In the genomic region with DNA sequence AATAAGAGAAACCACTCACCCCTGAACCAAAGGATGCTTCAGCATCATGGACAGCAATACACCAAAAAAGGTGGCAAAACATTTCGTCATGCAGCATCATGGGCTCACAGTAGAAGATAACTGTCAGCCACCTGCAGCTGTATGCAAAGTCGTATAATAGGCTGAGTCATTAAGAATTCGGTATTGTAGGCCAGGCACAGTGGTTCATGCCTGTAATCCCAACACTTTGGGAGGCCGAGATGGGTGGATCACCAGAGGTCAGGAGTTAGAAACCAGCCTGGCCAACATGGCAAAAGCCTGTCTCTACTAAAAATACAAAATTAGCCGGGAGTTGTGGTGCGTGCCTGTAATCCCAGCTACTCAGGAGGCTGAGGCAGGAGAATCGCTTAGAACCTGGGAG, we compare ENCODE assay signal across 8 cellular contexts.
DNase-seq lines count a peak whose midpoint lies in the region; ATAC-seq, FAIRE-seq and TF ChIP-seq lines count a peak whose summit lies in the region.
"Not testable (repeated sequence)": the region's sequence is repeated elsewhere in the genome, so short reads cannot be mapped to it uniquely, and the experiment has no call there.

No MANE protein-coding gene starts in this region.

- not testable (repeated sequence) for H3K36me3 ChIP-seq in K562 (ENCODE audit: control insufficient read depth, insufficient read depth, low read length); trophoblast cell (ENCODE audit: control insufficient read depth in 1 of 2, insufficient read depth in 2 of 2, low read length in 2 of 2)

- not testable (repeated sequence) for ATAC-seq in K562

- not testable (repeated sequence) for H2BK12ac ChIP-seq in trophoblast cell (ENCODE audit: low read length)

- CTCF ChIA-PET in K562 (lab: Yijun Ruan, JAX; ENCODE audit: low intra/inter-chr PET ratio) = not testable (repeated sequence)

- H3K27ac Mint-ChIP-seq in activated CD4-positive, alpha-beta T cell treated with anti-CD3 and anti-CD28 coated beads, Interleukin-2, amount 10 ng/mL, durations not matched to agents 24 days and 14 days = not testable (repeated sequence)

- H3K9me1 ChIP-seq in K562 (ENCODE audit: control insufficient read depth, insufficient read depth, low read length) = not testable (repeated sequence)

- H3K4me2 ChIP-seq in K562 (ENCODE audit: insufficient read depth, low read length); trophoblast cell (ENCODE audit: low read length): not testable (repeated sequence)

- not testable (repeated sequence) for H3K18ac ChIP-seq in trophoblast cell (ENCODE audit: low read length)

- H3K4me3 ChIP-seq in K562; trophoblast cell (ENCODE audit: low read depth, low read length): not testable (repeated sequence)

- intact Hi-C loops in activated CD4-positive, alpha-beta T cell treated with anti-CD3 and anti-CD28 coated beads, Interleukin-2, amount 10 ng/mL, durations not matched to agents 24 days and 14 days (cut with micrococcal nuclease); K562 (cut with micrococcal nuclease): not testable (repeated sequence)

- peaks cover 13 to 54% of the 10 kb centered on the region in 2 experiments; a peak in 4 of 5 replicates for H3K27me3 ChIP-seq in K562 (ENCODE audit: control insufficient read depth in 2 of 2, insufficient read depth in 2 of 2, low read length in 2 of 2)
- H3K27me3 ChIP-seq in trophoblast cell (ENCODE audit: insufficient read depth, low read length) = not testable (repeated sequence)

- H3K23ac ChIP-seq in trophoblast cell (ENCODE audit: low read length) = not testable (repeated sequence)

- H4K91ac ChIP-seq in trophoblast cell (ENCODE audit: low read depth, low read length) = not testable (repeated sequence)

- H3K4ac ChIP-seq in trophoblast cell (ENCODE audit: low read depth, low read length) = not testable (repeated sequence)

- not testable (repeated sequence) for H3K14ac ChIP-seq in trophoblast cell (ENCODE audit: low read length)

- TF ChIP-seq CTCF in GM10266 (IDR thresholded peaks at IDR 0.05; ENCODE audit: control insufficient read depth, insufficient read depth, low read depth, missing control alignments); K562 (IDR thresholded peaks at IDR 0.05 in 2 of 3, conservative IDR thresholded peaks at IDR 0.05 in 1 of 3; ENCODE audit: insufficient read depth in 2 of 3, low read depth in 1 of 3, low read length in 3 of 3): not testable (repeated sequence)

- H3K36me3 Mint-ChIP-seq in activated CD4-positive, alpha-beta T cell treated with anti-CD3 and anti-CD28 coated beads, Interleukin-2, amount 10 ng/mL, durations not matched to agents 24 days and 14 days (ENCODE audit: low read depth) = not testable (repeated sequence)

- not testable (repeated sequence) for H3K4me3 Mint-ChIP-seq in activated CD4-positive, alpha-beta T cell treated with anti-CD3 and anti-CD28 coated beads, Interleukin-2, amount 10 ng/mL, durations not matched to agents 24 days and 14 days

- not testable (repeated sequence) for H2AFZ ChIP-seq in K562 (ENCODE audit: low read depth, low read length); trophoblast cell (ENCODE audit: insufficient read depth, low read length, poor library complexity)

- H3K9me3 Mint-ChIP-seq in activated CD4-positive, alpha-beta T cell treated with anti-CD3 and anti-CD28 coated beads, Interleukin-2, amount 10 ng/mL, durations not matched to agents 24 days and 14 days = not testable (repeated sequence)

- not testable (repeated sequence) for FAIRE-seq in K562 (lab: Jason Lieb, UNC); urothelium cell line (lab: Jason Lieb, UNC)

- not testable (repeated sequence) for H2AK5ac ChIP-seq in trophoblast cell (ENCODE audit: low read length)

- TF ChIP-seq POLR2A in K562 (conservative IDR thresholded peaks at IDR 0.05) = not testable (repeated sequence)

- in situ Hi-C loops in K562 (cut with MboI) = not testable (repeated sequence)

- H4K20me1 ChIP-seq in K562 (replicated peaks; ENCODE audit: control insufficient read depth, insufficient read depth, low read length) = not testable (repeated sequence)

- TF ChIP-seq RAD21 in K562 (CRISPR knock-in tag; conservative IDR thresholded peaks at IDR 0.05 in 1 of 2, IDR thresholded peaks at IDR 0.05 in 1 of 2) = not testable (repeated sequence)

- DNase-seq in GM10266 (ENCODE audit: extremely low spot score) = peak; percentile 2
- DNase-seq in NCI-H146 treated with DMSO at 0.1 percent for 48 hours (lab: John Stamatoyannopoulos, UW; ENCODE audit: unreplicated experiment) = peak; percentile 91
- DNase-seq in NCI-H345 (lab: John Stamatoyannopoulos, UW) = peak; percentile 5
- peak; percentile 82 for DNase-seq in NCI-H748 (lab: John Stamatoyannopoulos, UW; ENCODE audit: unreplicated experiment)
- peak; percentile 35 for DNase-seq in activated CD4-positive, alpha-beta T cell treated with anti-CD3 and anti-CD28 coated beads, Interleukin-2, amount 10 ng/mL, durations not matched to agents 24 days and 14 days
- not testable (repeated sequence) for DNase-seq in K562 (ENCODE audit: extremely low read depth in 1 of 4, low spot score in 3 of 4)
- peak; percentile 14 to 39 for DNase-seq in trophoblast cell
- DNase-seq in urothelium cell line (ENCODE audit: low spot score) = peak; percentile 8

- not testable (repeated sequence) for H3K4me1 ChIP-seq in K562 (replicated peaks in 1 of 2; ENCODE audit: control insufficient read depth in 2 of 2, insufficient read depth in 2 of 2, low read length in 2 of 2); trophoblast cell (ENCODE audit: control insufficient read depth in 1 of 2, insufficient read depth in 2 of 2, low read length in 2 of 2)

- H4K8ac ChIP-seq in trophoblast cell (ENCODE audit: low read depth, low read length) = not testable (repeated sequence)

- H3K9ac ChIP-seq in K562 (ENCODE audit: insufficient read depth in 1 of 2, low read depth in 2 of 2, low read length in 2 of 2); trophoblast cell (ENCODE audit: low read length): not testable (repeated sequence)

- not testable (repeated sequence) for H3K27me3 Mint-ChIP-seq in activated CD4-positive, alpha-beta T cell treated with anti-CD3 and anti-CD28 coated beads, Interleukin-2, amount 10 ng/mL, durations not matched to agents 24 days and 14 days

- BruUV-seq in K562 (replicated peaks; lab: Mats Ljungman, UMichigan) = not testable (repeated sequence)

- POLR2A ChIA-PET in K562 (lab: Yijun Ruan, JAX) = interaction anchor here (1.3 kb wide), 1 partner anchor 13 kb away, joined by 3 read pairs; no protein-coding TSS in a partner anchor

- not testable (repeated sequence) for H3K9me3 ChIP-seq in K562 (replicated peaks; ENCODE audit: control insufficient read depth, insufficient read depth, low read depth, low read length); trophoblast cell (ENCODE audit: insufficient read depth, low read depth, low read length)

- not testable (repeated sequence) for H2BK5ac ChIP-seq in trophoblast cell (ENCODE audit: low read depth, low read length, poor library complexity)

- not testable (repeated sequence) for TF ChIP-seq EP300 in K562 (IDR thresholded peaks at IDR 0.05; ENCODE audit: low read length)

- not testable (repeated sequence) for H4K12ac ChIP-seq in trophoblast cell (ENCODE audit: low read depth, low read length)

- under 1% methylated on average over 7 of the region's 7 CpGs for WGBS in K562 (ENCODE audit: insufficient coverage, low coverage, missing lambda C conversion rate)
- no CpG with 5 or more reads among the region's 7 CpGs for WGBS in trophoblast cell (ENCODE audit: extremely low coverage, insufficient coverage, insufficient read length)

- not testable (repeated sequence) for H3K27ac ChIP-seq in K562 (ENCODE audit: extremely low read depth, low read depth, low read length); trophoblast cell (ENCODE audit: low read depth, low read length)

- H3K79me1 ChIP-seq in trophoblast cell (ENCODE audit: low read length) = not testable (repeated sequence)

- H2BK120ac ChIP-seq in trophoblast cell (ENCODE audit: insufficient read depth, low read length, poor library complexity) = not testable (repeated sequence)

- H3K4me1 Mint-ChIP-seq in activated CD4-positive, alpha-beta T cell treated with anti-CD3 and anti-CD28 coated beads, Interleukin-2, amount 10 ng/mL, durations not matched to agents 24 days and 14 days = not testable (repeated sequence)

- not testable (repeated sequence) for H3K79me2 ChIP-seq in K562 (ENCODE audit: control insufficient read depth, insufficient read depth, low read length); trophoblast cell (ENCODE audit: control insufficient read depth, insufficient read depth, low read length, poor library complexity)

TF ChIP-seq in K562, 482 proteins besides CTCF, POLR2A, EP300 and RAD21:
- peak; percentile 58; the same call in 1 of the 2 replicates for TF ChIP-seq ZNF316 (IDR thresholded peaks at IDR 0.05)
- peak; percentile 22; the same call in 1 of the 2 replicates for TF ChIP-seq CTBP1 (IDR thresholded peaks at IDR 0.05; ENCODE audit: borderline replicate concordance)
- TF ChIP-seq, protein P1, sequence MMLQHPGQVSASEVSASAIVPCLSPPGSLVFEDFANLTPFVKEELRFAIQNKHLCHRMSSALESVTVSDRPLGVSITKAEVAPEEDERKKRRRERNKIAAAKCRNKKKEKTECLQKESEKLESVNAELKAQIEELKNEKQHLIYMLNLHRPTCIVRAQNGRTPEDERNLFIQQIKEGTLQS (IDR thresholded peaks at IDR 0.05) = peak; percentile 23; the same call in 1 of the 2 replicates
- TF ChIP-seq, protein P1 (CRISPR knock-in tag; conservative IDR thresholded peaks at IDR 0.05) = not testable (repeated sequence)
- TF ChIP-seq CEBPG (CRISPR knock-in tag; IDR thresholded peaks at IDR 0.05) = not testable (repeated sequence)
- 0 out of 4 replicates have a peak, but pooled peaks of 1 of the 2 experiments have one; percentile 15 for TF ChIP-seq CEBPG (tag; conservative IDR thresholded peaks at IDR 0.05 in 1 of 2, IDR thresholded peaks at IDR 0.05 in 1 of 2)
- peak; percentile 43; the same call in 1 of the 2 replicates for TF ChIP-seq C11orf30 (IDR thresholded peaks at IDR 0.05; ENCODE audit: low read depth)
